In genomic region chr5:136375920-136376319, GRCh38 we compare ENCODE assay signal across 1 cellular context.
TF ChIP-seq lines count a peak whose summit lies in the region.

No MANE protein-coding gene starts in this region.

TF ChIP-seq in HEK293, 187 proteins besides CTCF, POLR2A, EP300 and RAD21 (continued from another document):
- TF ChIP-seq PRDM2 (tag by site-specific recombination; IDR thresholded peaks at IDR 0.05; ENCODE audit: borderline replicate concordance) (no peak), ZBTB49 (tag by site-specific recombination; IDR thresholded peaks at IDR 0.05; ENCODE audit: low read depth) (no peak), PATZ1 (tag by site-specific recombination; IDR thresholded peaks at IDR 0.05) (no peak), ZNF394 (tag by site-specific recombination; IDR thresholded peaks at IDR 0.05; ENCODE audit: borderline replicate concordance) (peak; percentile 50; the same call in 1 of the 2 replicates), PRDM10 (tag by site-specific recombination; IDR thresholded peaks at IDR 0.05) (no peak), KLF16 (tag by site-specific recombination; IDR thresholded peaks at IDR 0.05) (peak; percentile 55; the same call in 1 of the 2 replicates), ZNF391 (tag by site-specific recombination; IDR thresholded peaks at IDR 0.05; ENCODE audit: borderline replicate concordance, low read depth) (peak; percentile 64; the same call in 1 of the 2 replicates), ZNF621 (tag by site-specific recombination; IDR thresholded peaks at IDR 0.05) (no peak), ZNF521 (tag by site-specific recombination; IDR thresholded peaks at IDR 0.05) (no peak), ZNF292 (tag by site-specific recombination; IDR thresholded peaks at IDR 0.05; ENCODE audit: borderline replicate concordance, low read depth) (no peak), ZNF146 (tag by site-specific recombination; IDR thresholded peaks at IDR 0.05) (no peak), ZNF24 (tag by site-specific recombination; IDR thresholded peaks at IDR 0.05) (peak; percentile 94), ZNF423 (tag by site-specific recombination; IDR thresholded peaks at IDR 0.05) (no peak), BCL11A (tag by site-specific recombination; IDR thresholded peaks at IDR 0.05; ENCODE audit: low read depth) (no peak), GLIS1 (tag by site-specific recombination; IDR thresholded peaks at IDR 0.05) (no peak; the same call in 1 of the 2 replicates), ZNF184 (tag by site-specific recombination; IDR thresholded peaks at IDR 0.05) (0 out of 2 replicates have a peak, but pooled peaks have one; percentile 17), ZNF560 (tag by site-specific recombination; IDR thresholded peaks at IDR 0.05; ENCODE audit: borderline replicate concordance) (no peak), KLF17 (tag by site-specific recombination; IDR thresholded peaks at IDR 0.05) (peak; percentile 53; the same call in 1 of the 2 replicates), ZNF654 (tag by site-specific recombination; IDR thresholded peaks at IDR 0.05; ENCODE audit: low read depth) (no peak; the same call in 1 of the 2 replicates), ZNF626 (tag by site-specific recombination; IDR thresholded peaks at IDR 0.05) (no peak), ZNF785 (tag by site-specific recombination; IDR thresholded peaks at IDR 0.05) (no peak), ZNF747 (tag by site-specific recombination; IDR thresholded peaks at IDR 0.05) (no peak), YY2 (tag by site-specific recombination; IDR thresholded peaks at IDR 0.05) (no peak), ZNF132 (tag by site-specific recombination; IDR thresholded peaks at IDR 0.05; ENCODE audit: borderline replicate concordance) (no peak), GLI2 (tag by site-specific recombination; IDR thresholded peaks at IDR 0.05; ENCODE audit: borderline replicate concordance, low read depth) (peak; percentile 96), ZSCAN23 (tag by site-specific recombination; IDR thresholded peaks at IDR 0.05) (no peak)
